1 cellular context compared by ENCODE assay signal in genomic region chr11:48361289-48361688, GRCh38. TPM values are rescaled to one million over a fixed set of nuclear protein-coding genes. Genes with fewer than 3 reads are reported as not detected.
"Had no signal": no experiment of that assay in that cellular context is flagged by ENCODE, and none has a peak within 500 bp of the region (broad histone marks: within the 10 kb centered on the region; RNA-seq: fewer than 3 reads in every experiment).

No MANE protein-coding gene starts in this region.

RNA-seq across cellular contexts. Expression of gene OR4C5, which starts 5.0 kb away (rescaled TPM):
- polyA plus RNA-seq: SK-N-SH had no signal

RNA-seq across cellular contexts. Expression of gene OR4C3, which starts 36.6 kb away (rescaled TPM):
- polyA plus RNA-seq: SK-N-SH had no signal

RNA-seq across cellular contexts. Expression of gene OR4S1, which starts 55.3 kb away (rescaled TPM):
- polyA plus RNA-seq: SK-N-SH had no signal
